In genomic region chr3:196339493-196340254, GRCh38 we compare ENCODE assay signal across 13 cellular contexts. TPM values are rescaled to one million over a fixed set of nuclear protein-coding genes. Genes with fewer than 3 reads are reported as not detected.
DNase-seq lines count a peak whose midpoint lies in the region; ATAC-seq and TF ChIP-seq lines count a peak whose summit lies in the region.
"Had no signal": no experiment of that assay in that cellular context is flagged by ENCODE, and none has a peak within 500 bp of the region (broad histone marks: within the 10 kb centered on the region; RNA-seq: fewer than 3 reads in every experiment).

No MANE protein-coding gene starts in this region.

- POLR2A ChIA-PET in Caco-2 (lab: Charles Lee) = no interaction called here

- H3K27ac ChIP-seq in mammary epithelial cell (ENCODE audit: insufficient read depth, low read depth, low read length) = peak overlapping the region; percentile 61
- H3K27ac ChIP-seq in ovary = no peak overlapping the region
- H3K27ac ChIP-seq: parathyroid adenoma had no signal

- no peak for ATAC-seq in Right ventricle myocardium inferior
- ATAC-seq: activated naive CD8-positive, alpha-beta T cell treated with anti-CD3 and anti-CD28 coated beads, Interleukin-2, amount 50 U/mL, for 24 hours had no signal

- TF ChIP-seq CTCF in NB4 (IDR thresholded peaks at IDR 0.05; ENCODE audit: low read depth, low read length) = no peak
- no peak for TF ChIP-seq CTCF in mammary epithelial cell (conservative IDR thresholded peaks at IDR 0.05 in 1 of 2, IDR thresholded peaks at IDR 0.05 in 1 of 2; ENCODE audit: extremely low read depth in 1 of 2, insufficient read depth in 1 of 2, low read depth in 1 of 2, low read length in 2 of 2)
- TF ChIP-seq CTCF in ovary (IDR thresholded peaks at IDR 0.05) = no peak
- TF ChIP-seq CTCF in Caco-2 (IDR thresholded peaks at IDR 0.05; ENCODE audit: insufficient read depth in 1 of 2, low read depth in 1 of 2, low read length in 1 of 2, severe bottlenecking in 1 of 2, unreplicated experiment in 1 of 2) = no peak

- H3K27me3 Mint-ChIP-seq in Caco-2 (ENCODE audit: insufficient read depth, unreplicated experiment) = no peaks in the 10 kb centered on the region

- H4K20me1 ChIP-seq in mammary epithelial cell (ENCODE audit: insufficient read depth, low read length) = no peaks in the 10 kb centered on the region

- peaks cover 5% of the 10 kb centered on the region for H3K36me3 Mint-ChIP-seq in Caco-2 (ENCODE audit: insufficient read depth, unreplicated experiment)

- 85% methylated on average over 19 of the region's 21 CpGs for WGBS in mammary epithelial cell (ENCODE audit: low coverage, missing lambda C conversion rate)
- 89 to 91% (median 89%) methylated on average over 21 of the region's 21 CpGs for WGBS in ovary, 3 donors

- peaks cover 35% of the 10 kb centered on the region for H3K4me1 ChIP-seq in mammary epithelial cell (ENCODE audit: insufficient read depth, low read length)
- no peaks in the 10 kb centered on the region for H3K4me1 ChIP-seq in ovary (ENCODE audit: insufficient read depth)
- no peaks in the 10 kb centered on the region for H3K4me1 ChIP-seq in Caco-2
- H3K4me1 ChIP-seq: parathyroid adenoma had no signal

- H3K36me3 ChIP-seq in mammary epithelial cell (ENCODE audit: insufficient read depth, low read length) = no peaks in the 10 kb centered on the region
- no peaks in the 10 kb centered on the region for H3K36me3 ChIP-seq in ovary
- H3K36me3 ChIP-seq in Caco-2 (ENCODE audit: control insufficient read depth, insufficient read depth, low read length) = no peaks in the 10 kb centered on the region

- H3K27ac Mint-ChIP-seq in Caco-2 (ENCODE audit: unreplicated experiment) = no peak overlapping the region
- H3K27ac Mint-ChIP-seq: activated naive CD8-positive, alpha-beta T cell treated with anti-CD3 and anti-CD28 coated beads, Interleukin-2, amount 50 U/mL, for 24 hours had no signal

- BruUV-seq in mammary epithelial cell (replicated peaks; lab: Mats Ljungman, UMichigan) = no TSS peak
- no TSS peak for BruUV-seq in Caco-2 (replicated peaks; lab: Mats Ljungman, UMichigan)

- H3K9ac ChIP-seq in mammary epithelial cell (ENCODE audit: insufficient read depth, low read length) = peak overlapping the region; percentile 21
- H3K9ac ChIP-seq: parathyroid adenoma had no signal

- H3K9me3 ChIP-seq in mammary epithelial cell (replicated peaks; ENCODE audit: insufficient read depth, low read length) (no peaks in the 10 kb centered on the region), ovary (no peaks in the 10 kb centered on the region), Caco-2 (no peaks in the 10 kb centered on the region)

- H3K4me1 Mint-ChIP-seq in Caco-2 (ENCODE audit: low read depth, unreplicated experiment) = no peaks in the 10 kb centered on the region

- no peak overlapping the region for H2AFZ ChIP-seq in mammary epithelial cell (ENCODE audit: low read depth, low read length)
- H2AFZ ChIP-seq: parathyroid adenoma had no signal

- in situ Hi-C loops in mammary epithelial cell (cut with MboI; ENCODE audit: low sequenced_read_pairs in 2 of 2) = no loop called here

- H3K4me3 ChIP-seq in NB4 (ENCODE audit: low read depth, low read length) (no peak overlapping the region), mammary epithelial cell (replicated peaks in 1 of 3; ENCODE audit: insufficient read depth in 1 of 3, low read depth in 2 of 3, low read length in 3 of 3) (no peak overlapping the region), ovary (no peak overlapping the region), Caco-2 (ENCODE audit: low read depth, low read length) (no peak overlapping the region)

- no peak overlapping the region for H3K4me2 ChIP-seq in mammary epithelial cell (ENCODE audit: insufficient read depth, low read depth, low read length)

- H3K9me3 Mint-ChIP-seq in Caco-2 (ENCODE audit: unreplicated experiment) = no peaks in the 10 kb centered on the region
- H3K9me3 Mint-ChIP-seq: activated naive CD8-positive, alpha-beta T cell treated with anti-CD3 and anti-CD28 coated beads, Interleukin-2, amount 50 U/mL, for 24 hours had no signal

- TF ChIP-seq EP300 in ovary (IDR thresholded peaks at IDR 0.05) = no peak

- CTCF ChIA-PET in mammary epithelial cell (lab: Charles Lee; ENCODE audit: low non-redundant PET) (no interaction called here), Caco-2 (lab: Charles Lee) (no interaction called here)

- dilution Hi-C loops in mammary epithelial cell (cut with HindIII; ENCODE audit: low sequenced_read_pairs) = loop anchor here (10.0 kb wide), 1 partner anchor 85 kb away; no protein-coding TSS in a partner anchor

- no peak overlapping the region for H3K4me3 Mint-ChIP-seq in Caco-2 (ENCODE audit: unreplicated experiment)
- H3K4me3 Mint-ChIP-seq: activated naive CD8-positive, alpha-beta T cell treated with anti-CD3 and anti-CD28 coated beads, Interleukin-2, amount 50 U/mL, for 24 hours had no signal

- H3K79me2 ChIP-seq in mammary epithelial cell (ENCODE audit: insufficient read depth, low read length) = peaks cover 3% of the 10 kb centered on the region
- H3K79me2 ChIP-seq: parathyroid adenoma had no signal

- TF ChIP-seq POLR2A in NB4 (IDR thresholded peaks at IDR 0.05; ENCODE audit: extremely low read depth, insufficient read length) (no peak), ovary (IDR thresholded peaks at IDR 0.05) (no peak)

- no peaks in the 10 kb centered on the region for H3K27me3 ChIP-seq in mammary epithelial cell (ENCODE audit: insufficient read depth, low read length)
- no peaks in the 10 kb centered on the region for H3K27me3 ChIP-seq in ovary
- no peaks in the 10 kb centered on the region for H3K27me3 ChIP-seq in Caco-2 (replicated peaks; ENCODE audit: control insufficient read depth, insufficient read depth, low read length)

- DNase-seq in EH (ENCODE audit: low read depth) = peak; percentile 70
- DNase-seq in NB4 (ENCODE audit: low read depth) = peak; percentile 82
- peak; percentile 53 for DNase-seq in mammary epithelial cell
- peak; percentile 44 to 71 for DNase-seq in lung microvascular endothelial cell (ENCODE audit: low read depth in 2 of 2)
- no peak for DNase-seq in Right ventricle myocardium inferior (ENCODE audit: missing footprints)
- DNase-seq in ovary = no peak
- no peak for DNase-seq in Caco-2
- no peak for DNase-seq in hippocampal formation (lab: John Stamatoyannopoulos, UW)
- DNase-seq: activated naive CD8-positive, alpha-beta T cell treated with anti-CD3 and anti-CD28 coated beads, Interleukin-2, amount 50 U/mL, for 24 hours; KG1; NCI-H446; stimulated activated CD4-positive, alpha-beta T cell treated with anti-CD3 and anti-CD28 coated beads, Interleukin-4, amount 100 ng/mL, for 24 hours had no signal

- intact Hi-C loops in mammary epithelial cell (cut with micrococcal nuclease) = no loop called here
- intact Hi-C loops in Right ventricle myocardium inferior (cut with DNase I) = no loop called here
- intact Hi-C loops in ovary (cut with DNase I) = no loop called here
- intact Hi-C loops in Caco-2 (cut with micrococcal nuclease; ENCODE audit: unreplicated experiment) = no loop called here

RNA-seq across cellular contexts. Expression of gene TM4SF19, which starts 1.5 kb away (rescaled TPM):
- not detected for total RNA-seq in mammary epithelial cell
- polyA plus RNA-seq in mammary epithelial cell = 2.2 TPM
- 5.2 TPM for polyA minus RNA-seq in mammary epithelial cell
- 0.22 TPM in 1 of 2 replicates, not detected in the other for total RNA-seq in lung microvascular endothelial cell
- not detected for total RNA-seq in Right ventricle myocardium inferior
- 1 to 10 TPM in 1 of 7 donors, not detected in 6; 7.3 TPM for total RNA-seq in ovary
- under 1 TPM in 1 of 2 donors, not detected in 1; 0.70 TPM for polyA plus RNA-seq in ovary
- not detected in 2 replicates for total RNA-seq in Caco-2 (2022)

RNA-seq across cellular contexts. Expression of gene DYNLT2B, which starts 21.6 kb away (rescaled TPM):
- 10 to 100 TPM; 10.3 to 17.3 TPM for total RNA-seq in mammary epithelial cell
- 18.4 TPM for polyA plus RNA-seq in mammary epithelial cell
- polyA minus RNA-seq in mammary epithelial cell = 7.5 TPM
- 5.9 and 6.7 TPM in 2 replicates for total RNA-seq in lung microvascular endothelial cell
- 2.9 TPM for total RNA-seq in Right ventricle myocardium inferior
- 10 to 100 TPM in 2 of 7 donors, 1 to 10 TPM in 5; 7.7 to 30.2 (median 9.5) TPM for total RNA-seq in ovary
- polyA plus RNA-seq in ovary = 10 to 100 TPM; 13.8 to 16.4 TPM
- total RNA-seq in Caco-2 (2022) = 10.8 and 12.1 TPM in 2 replicates

RNA-seq across cellular contexts. Expression of gene PCYT1A, which starts 52.1 kb away (rescaled TPM):
- total RNA-seq in mammary epithelial cell (100 to 1,000 TPM; 103 to 175 TPM), lung microvascular endothelial cell (39.7 and 43.8 TPM in 2 replicates), Right ventricle myocardium inferior (103 TPM), ovary (10 to 100 TPM; 21.6 to 52.2 (median 33.7) TPM), Caco-2 (2022) (52.2 and 54.6 TPM in 2 replicates)
- polyA plus RNA-seq in mammary epithelial cell (71.1 TPM), ovary (10 to 100 TPM; 16.3 to 58.1 TPM)
- 390 TPM for polyA minus RNA-seq in mammary epithelial cell

Comparison
In these comparisons a context has a peak if more than half of its experiments do, and no peak if none do; other contexts are left out.
1. DNase-seq: peak in EH (single experiment), NB4 (single experiment), mammary epithelial cell (single experiment) and lung microvascular endothelial cell (2 of 2); none in Right ventricle myocardium inferior (single experiment), ovary (0 of 5), Caco-2 (0 of 2) and hippocampal formation (0 of 2).